In genomic region chr11:72643547-72643946, GRCh38 we compare ENCODE assay signal across 8 cellular contexts. TPM values are rescaled to one million over a fixed set of nuclear protein-coding genes. Genes with fewer than 3 reads are reported as not detected.
A peak's percentile ranks its signal among the peaks of the same experiment; 100 is the strongest.
DNase-seq lines count a peak whose midpoint lies in the region; ATAC-seq and TF ChIP-seq lines count a peak whose summit lies in the region.

No MANE protein-coding gene starts in this region.

- H3K27me3 ChIP-seq in CD8-positive, alpha-beta memory T cell (ENCODE audit: insufficient read depth, low read length, poor library complexity, severe bottlenecking) = peaks cover 23% of the 10 kb centered on the region
- peaks cover 54% of the 10 kb centered on the region for H3K27me3 ChIP-seq in IMR-90 (ENCODE audit: control insufficient read depth, insufficient read depth, low read length)
- no peaks in the 10 kb centered on the region for H3K27me3 ChIP-seq in naive thymus-derived CD4-positive, alpha-beta T cell (ENCODE audit: control insufficient read depth in 2 of 2, insufficient read depth in 2 of 2, low read length in 2 of 2)

- H3K27ac ChIP-seq in CD8-positive, alpha-beta memory T cell (ENCODE audit: low read depth, low read length) = no peak overlapping the region
- no peak overlapping the region for H3K27ac ChIP-seq in IMR-90 (ENCODE audit: insufficient read depth, low read length)
- no peak overlapping the region for H3K27ac ChIP-seq in naive thymus-derived CD4-positive, alpha-beta T cell (ENCODE audit: low read depth, low read length)

- H4K20me1 ChIP-seq in IMR-90 (ENCODE audit: insufficient read depth, low read length) = no peaks in the 10 kb centered on the region

- no peak for TF ChIP-seq RAD21 in IMR-90 (IDR thresholded peaks at IDR 0.05; ENCODE audit: low read length)

- peak overlapping the region; percentile 87 for H2AFZ ChIP-seq in IMR-90 (replicated peaks; ENCODE audit: low read length, poor library complexity)

- H3K14ac ChIP-seq in IMR-90 (replicated peaks; ENCODE audit: low read depth, low read length) = no peak overlapping the region

- in situ Hi-C loops in IMR-90 (cut with MboI; ENCODE audit: low sequenced_read_pairs) = loop anchor here (10.0 kb wide), 2 partner anchors 59 to 169 kb away; no protein-coding TSS in a partner anchor

- H3K27ac Mint-ChIP-seq in CD8-positive, alpha-beta memory T cell = no peak overlapping the region
- H3K27ac Mint-ChIP-seq in naive thymus-derived CD4-positive, alpha-beta T cell = peak overlapping the region in 1 of 9 donors; percentile 7
- H3K27ac Mint-ChIP-seq in endothelial cell (ENCODE audit: unreplicated experiment) = no peak overlapping the region

- peaks cover 5% of the 10 kb centered on the region for H3K4me1 ChIP-seq in CD8-positive, alpha-beta memory T cell (ENCODE audit: insufficient read depth, low read length)
- H3K4me1 ChIP-seq in IMR-90 (ENCODE audit: control insufficient read depth, insufficient read depth, low read length) = peaks cover 2% of the 10 kb centered on the region; the same call in 1 of the 2 replicates
- H3K4me1 ChIP-seq in naive thymus-derived CD4-positive, alpha-beta T cell (ENCODE audit: control insufficient read depth in 2 of 2, insufficient read depth in 2 of 2, low read length in 2 of 2) = no peaks in the 10 kb centered on the region

- no peak overlapping the region for H2BK5ac ChIP-seq in IMR-90 (ENCODE audit: low read depth, low read length, poor library complexity, severe bottlenecking)

- H3K4me3 ChIP-seq in CD8-positive, alpha-beta memory T cell (ENCODE audit: low read length) = no peak overlapping the region
- no peak overlapping the region for H3K4me3 ChIP-seq in IMR-90 (ENCODE audit: insufficient read depth, low read depth, low read length)
- no peak overlapping the region for H3K4me3 ChIP-seq in naive thymus-derived CD4-positive, alpha-beta T cell (ENCODE audit: low read length)

- H3K79me1 ChIP-seq in IMR-90 (ENCODE audit: low read depth in 1 of 2, low read length in 2 of 2) = no peaks in the 10 kb centered on the region

- H3K27me3 Mint-ChIP-seq in CD8-positive, alpha-beta memory T cell = peaks cover 0 to 3% of the 10 kb centered on the region in 2 donors
- peaks cover 0 to 15% (median 0%) of the 10 kb centered on the region in 5 donors for H3K27me3 Mint-ChIP-seq in naive thymus-derived CD4-positive, alpha-beta T cell
- H3K27me3 Mint-ChIP-seq in endothelial cell (ENCODE audit: unreplicated experiment) = peaks cover 18% of the 10 kb centered on the region

- H2BK120ac ChIP-seq in IMR-90 (ENCODE audit: low read depth, low read length) = no peak overlapping the region

- no peaks in the 10 kb centered on the region for H3K36me3 ChIP-seq in CD8-positive, alpha-beta memory T cell (ENCODE audit: insufficient read depth, low read length)
- no peaks in the 10 kb centered on the region for H3K36me3 ChIP-seq in IMR-90 (ENCODE audit: control insufficient read depth, insufficient read depth, low read length)
- no peaks in the 10 kb centered on the region for H3K36me3 ChIP-seq in naive thymus-derived CD4-positive, alpha-beta T cell (ENCODE audit: control insufficient read depth in 2 of 3, insufficient read depth in 3 of 3, low read length in 3 of 3)

- H2AK9ac ChIP-seq in IMR-90 (replicated peaks; ENCODE audit: low read depth, low read length, poor library complexity) = peak overlapping the region; percentile 2

- H2AK5ac ChIP-seq in IMR-90 (ENCODE audit: low read depth, low read length) = no peak overlapping the region

- intact Hi-C loops in IMR-90 (cut with micrococcal nuclease) = loop anchor here (1.0 kb wide), 4 partner anchors 44 to 172 kb away; no protein-coding TSS in a partner anchor
- intact Hi-C loops in naive thymus-derived CD4-positive, alpha-beta T cell (cut with micrococcal nuclease) = loop anchor here (1.0 kb wide), 4 partner anchors 54 to 172 kb away; no protein-coding TSS in a partner anchor

- CTCF ChIA-PET in CD8-positive, alpha-beta memory T cell (lab: Charles Lee) = interaction anchor here (0.6 to 4.1 kb wide), 9 partner anchors 10 to 172 kb away, joined by 3 to 28 read pairs (median 4); no protein-coding TSS in a partner anchor
- CTCF ChIA-PET in IMR-90 (lab: Yijun Ruan, JAX) = interaction anchor here (1.4 kb wide), 1 partner anchor 44 kb away, joined by 5 read pairs; no protein-coding TSS in a partner anchor
- CTCF ChIA-PET in naive thymus-derived CD4-positive, alpha-beta T cell (lab: Charles Lee) = interaction anchor here (0.7 to 2.0 kb wide), 7 partner anchors 52 to 172 kb away, joined by 3 to 6 read pairs (median 4); no protein-coding TSS in a partner anchor

- H3K9me3 ChIP-seq in CD8-positive, alpha-beta memory T cell (ENCODE audit: low read length) = no peaks in the 10 kb centered on the region
- H3K9me3 ChIP-seq in IMR-90 (ENCODE audit: control insufficient read depth, insufficient read depth, low read length) = 0 out of 2 replicates have a peak, but pooled peaks cover 2% of the 10 kb centered on the region
- no peaks in the 10 kb centered on the region for H3K9me3 ChIP-seq in naive thymus-derived CD4-positive, alpha-beta T cell (ENCODE audit: control insufficient read depth in 2 of 3, low read length in 3 of 3)

- POLR2A ChIA-PET in CD8-positive, alpha-beta memory T cell (lab: Charles Lee) = no interaction called here
- POLR2A ChIA-PET in IMR-90 (lab: Charles Lee; ENCODE audit: unreplicated experiment) = no interaction called here
- POLR2A ChIA-PET in naive thymus-derived CD4-positive, alpha-beta T cell (lab: Charles Lee) = no interaction called here

- H3K9ac ChIP-seq in IMR-90 (ENCODE audit: low read depth, low read length) = no peak overlapping the region

- no peak overlapping the region for H4K8ac ChIP-seq in IMR-90 (ENCODE audit: low read depth in 2 of 2, low read length in 2 of 2)

- no peak overlapping the region for H3K18ac ChIP-seq in IMR-90 (ENCODE audit: low read depth, low read length)

- TF ChIP-seq CTCF in IMR-90 (conservative IDR thresholded peaks at IDR 0.05; ENCODE audit: low read depth, low read length) (no peak), endothelial cell (IDR thresholded peaks at IDR 0.05; ENCODE audit: unreplicated experiment) (no peak)

- no peak overlapping the region for H3K23ac ChIP-seq in IMR-90 (ENCODE audit: low read depth, low read length)

- no peak for DNase-seq in CD8-positive, alpha-beta memory T cell
- DNase-seq in IMR-90 = no peak
- peak; percentile 39 for DNase-seq in astrocyte of the hippocampus (ENCODE audit: low read depth, low spot score)
- no peak for DNase-seq in naive thymus-derived CD4-positive, alpha-beta T cell
- DNase-seq in endothelial cell (ENCODE audit: low spot score) = no peak
- DNase-seq in NCI-H187 (lab: John Stamatoyannopoulos, UW) = no peak
- DNase-seq in germinal center (ENCODE audit: low spot score) = no peak

- H2BK15ac ChIP-seq in IMR-90 (ENCODE audit: low read depth, low read length) = no peak overlapping the region

- H4K5ac ChIP-seq in IMR-90 (ENCODE audit: low read depth, low read length) = no peak overlapping the region

- H3K36me3 Mint-ChIP-seq in CD8-positive, alpha-beta memory T cell = no peaks in the 10 kb centered on the region
- H3K36me3 Mint-ChIP-seq in naive thymus-derived CD4-positive, alpha-beta T cell = no peaks in the 10 kb centered on the region
- no peaks in the 10 kb centered on the region for H3K36me3 Mint-ChIP-seq in endothelial cell (ENCODE audit: low read depth, unreplicated experiment)

- H3K56ac ChIP-seq in IMR-90 (ENCODE audit: extremely low read depth, insufficient read depth, low read length) = no peak overlapping the region

- peak overlapping the region in 6 of 7 donors; percentile 21 to 77 (median 60) for H3K4me3 Mint-ChIP-seq in CD8-positive, alpha-beta memory T cell
- H3K4me3 Mint-ChIP-seq in naive thymus-derived CD4-positive, alpha-beta T cell = peak overlapping the region in 8 of 10 donors; percentile 53 to 77 (median 61)
- no peak overlapping the region for H3K4me3 Mint-ChIP-seq in endothelial cell (ENCODE audit: unreplicated experiment)

- H3K4me1 Mint-ChIP-seq in CD8-positive, alpha-beta memory T cell = no peaks in the 10 kb centered on the region
- H3K4me1 Mint-ChIP-seq in naive thymus-derived CD4-positive, alpha-beta T cell = peaks cover 0 to 6% (median 0%) of the 10 kb centered on the region in 7 donors
- peaks cover 8% of the 10 kb centered on the region for H3K4me1 Mint-ChIP-seq in endothelial cell (ENCODE audit: unreplicated experiment)

- peaks cover 0 to 2% (median 0%) of the 10 kb centered on the region in 5 donors for H3K9me3 Mint-ChIP-seq in CD8-positive, alpha-beta memory T cell
- no peaks in the 10 kb centered on the region for H3K9me3 Mint-ChIP-seq in naive thymus-derived CD4-positive, alpha-beta T cell
- H3K9me3 Mint-ChIP-seq in endothelial cell (ENCODE audit: unreplicated experiment) = no peaks in the 10 kb centered on the region

- 76% methylated on average over 4 of the region's 7 CpGs; no CpG with 5 or more reads in 1 of the 2 experiments for WGBS in IMR-90 (ENCODE audit: extremely low coverage in 2 of 2, insufficient read length in 1 of 2), 2 experiments

- dilution Hi-C loops in IMR-90 (cut with HindIII; ENCODE audit: low sequenced_read_pairs, unreplicated experiment) = no loop called here

- H4K91ac ChIP-seq in IMR-90 (ENCODE audit: insufficient read depth, low read depth, low read length) = no peak overlapping the region

- H3K4ac ChIP-seq in IMR-90 (ENCODE audit: low read depth, low read length) = no peak overlapping the region

- H3K4me2 ChIP-seq in IMR-90 (ENCODE audit: low read depth, low read length) = no peak overlapping the region

- ATAC-seq in IMR-90 (ENCODE audit: low read depth) = no peak
- ATAC-seq in naive thymus-derived CD4-positive, alpha-beta T cell = no peak
- ATAC-seq in HG03108 (IDR thresholded peaks at IDR 0.05; ENCODE audit: unreplicated experiment) = no peak

- TF ChIP-seq POLR2A in IMR-90 (IDR thresholded peaks at IDR 0.05; ENCODE audit: low read depth, low read length) = no peak

- no TSS peak for BruUV-seq in IMR-90 (replicated peaks; lab: Mats Ljungman, UMichigan)

- no peaks in the 10 kb centered on the region for H3K9me1 ChIP-seq in IMR-90 (ENCODE audit: insufficient read depth, low read length)

- H2BK20ac ChIP-seq in IMR-90 (ENCODE audit: low read depth, low read length) = no peak overlapping the region

RNA-seq across cellular contexts. Expression of gene PDE2A, which starts 30.7 kb away (rescaled TPM):
- total RNA-seq in CD8-positive, alpha-beta memory T cell = under 1 TPM; 0.55 to 0.66 TPM
- 0.08 TPM for polyA plus RNA-seq in CD8-positive, alpha-beta memory T cell
- total RNA-seq in IMR-90 (2012; rRNA removed) (not detected in 2 replicates), endothelial cell (ENCODE audit: unreplicated experiment) (65.9 TPM)
- polyA plus RNA-seq in IMR-90 (2012; rRNA removed) = 0.02 and 0.06 TPM in 2 replicates
- 0.01 and 0.22 TPM in 2 replicates for polyA plus RNA-seq in IMR-90 (2012; cell fraction: cytosol; rRNA removed)
- polyA plus RNA-seq in IMR-90 (2012; cell fraction: nucleus; rRNA removed; ENCODE audit: low replicate concordance) = 0.17 and 0.21 TPM in 2 replicates
- total RNA-seq in naive thymus-derived CD4-positive, alpha-beta T cell = 1 to 10 TPM in 4 of 5 experiments, under 1 TPM in 1; 0.97 to 9.0 (median 1.7) TPM
- not detected for polyA plus RNA-seq in naive thymus-derived CD4-positive, alpha-beta T cell
